11 cellular contexts compared by ENCODE assay signal in the genomic region with DNA sequence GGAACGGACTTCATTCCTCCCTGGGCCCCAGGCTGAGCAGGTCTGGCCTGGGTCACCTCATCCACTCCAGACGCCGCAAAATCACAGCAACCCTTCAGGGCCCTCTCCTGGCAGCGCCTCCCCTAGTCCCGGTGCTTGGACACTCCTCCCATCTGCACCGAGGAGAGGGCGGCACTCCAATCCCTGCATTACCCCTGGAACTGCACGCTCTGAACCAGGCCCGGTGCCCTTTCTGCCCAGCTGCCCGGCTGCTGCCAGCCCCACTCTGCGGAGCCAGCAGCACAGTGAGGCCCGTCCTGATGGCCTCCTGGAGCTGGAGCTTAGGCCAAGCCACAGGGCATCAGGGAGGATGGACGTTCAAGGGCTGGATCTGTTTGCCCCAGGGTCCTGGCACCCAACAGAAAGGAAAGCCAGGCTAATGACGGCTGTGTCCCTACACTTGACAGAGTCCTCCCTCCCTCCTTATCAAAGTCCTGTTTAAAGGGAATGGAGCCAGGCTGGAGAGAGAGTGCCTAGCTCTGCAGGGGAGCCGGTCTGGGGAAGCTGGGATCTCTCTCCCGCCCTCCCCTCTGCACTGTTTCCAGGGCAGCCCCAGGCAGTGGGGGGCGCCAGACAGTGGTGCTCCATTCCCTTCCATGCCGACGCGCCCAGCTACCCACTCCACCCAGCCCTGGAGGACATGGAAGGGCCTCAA. TPM values are rescaled to one million over a fixed set of nuclear protein-coding genes. Genes with fewer than 3 reads are reported as not detected.
A peak's percentile ranks its signal among the peaks of the same experiment; 100 is the strongest.
DNase-seq lines count a peak whose midpoint lies in the region; ATAC-seq and TF ChIP-seq lines count a peak whose summit lies in the region.
"Had no signal": no experiment of that assay in that cellular context is flagged by ENCODE, and none has a peak within 500 bp of the region (broad histone marks: within the 10 kb centered on the region; RNA-seq: fewer than 3 reads in every experiment).

No MANE protein-coding gene starts in this region.

- ATAC-seq in GM21515 (IDR thresholded peaks at IDR 0.05; ENCODE audit: unreplicated experiment), result no peak

- peaks cover 12 to 24% of the 10 kb centered on the region in 2 donors for H3K4me1 ChIP-seq in ascending aorta
- H3K4me1 ChIP-seq in hepatocyte (ENCODE audit: insufficient read depth), result no peaks in the 10 kb centered on the region
- peaks cover 0 to 41% (median 31%) of the 10 kb centered on the region in 4 donors for H3K4me1 ChIP-seq in sigmoid colon

- H3K9me3 ChIP-seq in ascending aorta (peaks cover 0 to 8% of the 10 kb centered on the region in 2 donors), hepatocyte (ENCODE audit: low read depth) (no peaks in the 10 kb centered on the region), sigmoid colon (no peaks in the 10 kb centered on the region)

- H3K9me2 ChIP-seq in hepatocyte (replicated peaks; ENCODE audit: insufficient read depth), result no peaks in the 10 kb centered on the region

- H3K4me2 ChIP-seq in hepatocyte, result no peak overlapping the region

- DNase-seq in GM03348 (ENCODE audit: low spot score), result peak; percentile 48
- peak; percentile 8 to 89 for DNase-seq in ascending aorta (ENCODE audit: low spot score in 2 of 2)
- peak; percentile 6 for DNase-seq in hepatocyte (ENCODE audit: low spot score)
- DNase-seq in sigmoid colon, result peak; percentile 95
- no peak for DNase-seq in superior temporal gyrus (ENCODE audit: extremely low spot score)
- DNase-seq in stimulated activated CD4-positive, alpha-beta T cell treated with anti-CD3 and anti-CD28 coated beads, Interleukin-2, amount 100 ng/mL, for 48 hours, result no peak
- DNase-seq in NCI-H2029 (lab: John Stamatoyannopoulos, UW), result no peak
- DNase-seq: central memory CD4-positive, alpha-beta T cell; DMS153; occipital lobe had no signal

- TF ChIP-seq EP300 in sigmoid colon (IDR thresholded peaks at IDR 0.05), result no peak

- H3K79me2 ChIP-seq in hepatocyte, result peaks cover 59% of the 10 kb centered on the region

- intact Hi-C loops in ascending aorta (cut with DNase I), result loop anchor here (1.0 kb wide), 1 partner anchor 139 kb away; no protein-coding TSS in a partner anchor
- intact Hi-C loops in sigmoid colon (cut with DNase I), result loop anchor here (1.0 kb wide), 1 partner anchor 139 kb away; no protein-coding TSS in a partner anchor

- H3K27ac ChIP-seq in ascending aorta, result peak overlapping the region; percentile 58 to 61
- H3K27ac ChIP-seq in hepatocyte, result no peak overlapping the region
- peak overlapping the region; percentile 73 to 81 (median 74) for H3K27ac ChIP-seq in sigmoid colon

- H3K4me3 ChIP-seq in ascending aorta (peak overlapping the region in 1 of 2 donors; percentile 26), hepatocyte (no peak overlapping the region), sigmoid colon (peak overlapping the region in 1 of 4 donors; percentile 13)

- H2AFZ ChIP-seq in hepatocyte, result no peak overlapping the region

- H4K20me1 ChIP-seq in hepatocyte (ENCODE audit: insufficient read depth, poor library complexity, severe bottlenecking), result peaks cover 13% of the 10 kb centered on the region

- WGBS in hepatocyte (ENCODE audit: low lambda C conversion rate, missing lambda C conversion rate), result 79% methylated on average over 19 of the region's 20 CpGs
- 75 to 84% methylated on average over 20 of the region's 20 CpGs for WGBS in sigmoid colon, 2 donors

- no peaks in the 10 kb centered on the region for H3K27me3 ChIP-seq in ascending aorta
- H3K27me3 ChIP-seq in hepatocyte, result no peaks in the 10 kb centered on the region
- no peaks in the 10 kb centered on the region for H3K27me3 ChIP-seq in sigmoid colon

- TF ChIP-seq CTCF in ascending aorta (IDR thresholded peaks at IDR 0.05), result peak; percentile 27 to 47 (median 34)
- no peak for TF ChIP-seq CTCF in hepatocyte (IDR thresholded peaks at IDR 0.05; ENCODE audit: poor library complexity)
- TF ChIP-seq CTCF in sigmoid colon (IDR thresholded peaks at IDR 0.05), result peak in 1 of 4 experiments; percentile 28

- H3K36me3 ChIP-seq in ascending aorta, result peaks cover 40 to 44% of the 10 kb centered on the region in 2 donors
- H3K36me3 ChIP-seq in hepatocyte (replicated peaks; ENCODE audit: insufficient read depth, low read depth), result no peaks in the 10 kb centered on the region
- H3K36me3 ChIP-seq in sigmoid colon, result peaks cover 28 to 40% (median 39%) of the 10 kb centered on the region in 4 donors

- no peak for TF ChIP-seq POLR2A in sigmoid colon (IDR thresholded peaks at IDR 0.05)

RNA-seq across cellular contexts. Expression of gene COL6A2, which starts 12.7 kb away (rescaled TPM):
- total RNA-seq in ascending aorta, result 1,704 TPM
- total RNA-seq in hepatocyte, result 389 and 509 TPM in 2 replicates
- polyA plus RNA-seq in hepatocyte, result 832 and 940 TPM in 2 replicates
- 1,000 to 10,000 TPM in 2 of 4 donors, 100 to 1,000 TPM in 2; 570 to 1,745 (median 1,082) TPM for total RNA-seq in sigmoid colon
- polyA plus RNA-seq in sigmoid colon, result 100 to 1,000 TPM in 1 of 3 donors, 10 to 100 TPM in 2; 14.3 to 233 (median 37.8) TPM

RNA-seq across cellular contexts. Expression of gene FTCD, which starts 44.7 kb away (rescaled TPM):
- 0.85 TPM for total RNA-seq in ascending aorta
- total RNA-seq in hepatocyte, result 25.8 and 27.5 TPM in 2 replicates
- 60.9 and 76.8 TPM in 2 replicates for polyA plus RNA-seq in hepatocyte
- 1 to 10 TPM in 1 of 4 donors, not detected in 3; 1.4 TPM for total RNA-seq in sigmoid colon
- under 1 TPM in 1 of 3 donors, not detected in 2; 0.20 TPM for polyA plus RNA-seq in sigmoid colon
- total RNA-seq: occipital lobe had no signal

Comparison
In these comparisons a context has a peak if more than half of its experiments do, and no peak if none do; other contexts are left out.
1. DNase-seq: peak in GM03348 (single experiment), ascending aorta (2 of 2), hepatocyte (single experiment) and sigmoid colon (single experiment); none in superior temporal gyrus (single experiment), stimulated activated CD4-positive, alpha-beta T cell treated with anti-CD3 and anti-CD28 coated beads, Interleukin-2, amount 100 ng/mL, for 48 hours (0 of 2) and NCI-H2029 (single experiment).
2. RNA of gene FTCD, which starts 44.7 kb away (total RNA-seq): 25.8 to 27.5 TPM in hepatocyte; 0.85 TPM in ascending aorta (single experiment) and 1.4 TPM in sigmoid colon; every median in the first group is over 10 times any median in the second.